23 cellular contexts compared by ENCODE assay signal in genomic region chr15:100901296-100901695, GRCh38. TPM values are rescaled to one million over a fixed set of nuclear protein-coding genes. Genes with fewer than 3 reads are reported as not detected.
DNase-seq lines count a peak whose midpoint lies in the region; FAIRE-seq and TF ChIP-seq lines count a peak whose summit lies in the region.
"Had no signal": no experiment of that assay in that cellular context is flagged by ENCODE, and none has a peak within 500 bp of the region (broad histone marks: within the 10 kb centered on the region; RNA-seq: fewer than 3 reads in every experiment).

No MANE protein-coding gene starts in this region.

- no peak overlapping the region for H3K4me3 ChIP-seq in breast epithelium
- no peak overlapping the region for H3K4me3 ChIP-seq in esophagus squamous epithelium
- H3K4me3 ChIP-seq in osteoblast (ENCODE audit: insufficient read depth, low read length), result no peak overlapping the region
- no peak overlapping the region for H3K4me3 ChIP-seq in uterus
- no peak overlapping the region for H3K4me3 ChIP-seq in dorsolateral prefrontal cortex
- H3K4me3 ChIP-seq: lung had no signal

- H3K4me1 Mint-ChIP-seq in MCF 10A (ENCODE audit: insufficient read depth, unreplicated experiment), result no peaks in the 10 kb centered on the region
- H3K4me1 Mint-ChIP-seq: activated CD4-positive, alpha-beta T cell treated with anti-CD3 and anti-CD28 coated beads, Interleukin-2, amount 10 ng/mL, durations not matched to agents 24 days and 14 days; activated naive CD8-positive, alpha-beta T cell treated with anti-CD3 and anti-CD28 coated beads for 36 hours; activated T-helper 17 cell treated with anti-CD3 and anti-CD28 coated beads, Interleukin-2, amount 50 U/mL, for 72 hours; naive thymus-derived CD4-positive, alpha-beta T cell had no signal

- no peaks in the 10 kb centered on the region for H3K9me3 Mint-ChIP-seq in MCF 10A (ENCODE audit: unreplicated experiment)
- H3K9me3 Mint-ChIP-seq: activated CD4-positive, alpha-beta T cell treated with anti-CD3 and anti-CD28 coated beads, Interleukin-2, amount 10 ng/mL, durations not matched to agents 24 days and 14 days; activated naive CD8-positive, alpha-beta T cell treated with anti-CD3 and anti-CD28 coated beads for 36 hours; activated T-helper 17 cell treated with anti-CD3 and anti-CD28 coated beads, Interleukin-2, amount 50 U/mL, for 72 hours; stimulated activated naive CD8-positive, alpha-beta T cell treated with anti-CD3 and anti-CD28 coated beads, Interleukin-15, Interleukin-2, amounts not matched to agents 100 ng/mL and 50 ng/mL, for 24 hours; T-cell had no signal

- H3K79me2 ChIP-seq in osteoblast (ENCODE audit: insufficient read depth, low read length), result no peaks in the 10 kb centered on the region

- H3K27ac ChIP-seq in breast epithelium, result peak overlapping the region; percentile 95 to 96
- peak overlapping the region in 3 of 4 donors; percentile 88 to 94 (median 91) for H3K27ac ChIP-seq in esophagus squamous epithelium
- peak overlapping the region; percentile 86 for H3K27ac ChIP-seq in osteoblast (ENCODE audit: low read depth, low read length)
- H3K27ac ChIP-seq in uterus, result peak overlapping the region; percentile 83 to 86
- peak overlapping the region in 1 of 59 donors; percentile 25 for H3K27ac ChIP-seq in dorsolateral prefrontal cortex

- no peak for FAIRE-seq in GM19239 (lab: Jason Lieb, UNC)
- FAIRE-seq: endometrium, small intestine had no signal

- CTCF ChIA-PET in MCF 10A (lab: Yijun Ruan, JAX), result interaction anchor here (1.0 to 1.2 kb wide), 3 partner anchors 16 to 115 kb away, joined by 3 read pairs; no protein-coding TSS in a partner anchor

- H3K4me1 ChIP-seq in breast epithelium (peaks cover 10 to 19% of the 10 kb centered on the region in 2 donors), esophagus squamous epithelium (peaks cover 15 to 48% (median 25%) of the 10 kb centered on the region in 3 donors), osteoblast (ENCODE audit: insufficient read depth, low read length) (peaks cover 27% of the 10 kb centered on the region), uterus (peaks cover 7 to 11% of the 10 kb centered on the region in 2 donors)

- no peak overlapping the region for H3K27ac Mint-ChIP-seq in MCF 10A (ENCODE audit: low read depth, unreplicated experiment)
- H3K27ac Mint-ChIP-seq: activated CD4-positive, alpha-beta T cell treated with anti-CD3 and anti-CD28 coated beads, Interleukin-2, amount 10 ng/mL, durations not matched to agents 24 days and 14 days; activated naive CD8-positive, alpha-beta T cell treated with anti-CD3 and anti-CD28 coated beads for 36 hours; activated T-helper 17 cell treated with anti-CD3 and anti-CD28 coated beads, Interleukin-2, amount 50 U/mL, for 72 hours; B cell; stimulated activated naive CD8-positive, alpha-beta T cell treated with anti-CD3 and anti-CD28 coated beads, Interleukin-15, Interleukin-2, amounts not matched to agents 100 ng/mL and 50 ng/mL, for 24 hours; T-cell had no signal

- no TSS peak for BruUV-seq in MCF 10A (replicated peaks; lab: Mats Ljungman, UMichigan)

- no peaks in the 10 kb centered on the region for H3K9me3 ChIP-seq in breast epithelium
- H3K9me3 ChIP-seq in esophagus squamous epithelium, result no peaks in the 10 kb centered on the region
- H3K9me3 ChIP-seq in osteoblast (ENCODE audit: low read depth, low read length), result no peaks in the 10 kb centered on the region
- H3K9me3 ChIP-seq in uterus, result no peaks in the 10 kb centered on the region

- H3K27me3 Mint-ChIP-seq in MCF 10A (ENCODE audit: insufficient read depth, unreplicated experiment), result no peaks in the 10 kb centered on the region

- H3K36me3 ChIP-seq in breast epithelium (no peaks in the 10 kb centered on the region), esophagus squamous epithelium (peaks cover 0 to 8% (median 0%) of the 10 kb centered on the region in 3 donors), osteoblast (ENCODE audit: insufficient read depth, low read length) (no peaks in the 10 kb centered on the region), uterus (no peaks in the 10 kb centered on the region)

- TF ChIP-seq CTCF in breast epithelium (IDR thresholded peaks at IDR 0.05) (no peak), MCF 10A (IDR thresholded peaks at IDR 0.05; ENCODE audit: unreplicated experiment) (no peak), esophagus squamous epithelium (IDR thresholded peaks at IDR 0.05) (no peak), osteoblast (IDR thresholded peaks at IDR 0.05; ENCODE audit: extremely low read depth, low read depth, low read length) (no peak), uterus (IDR thresholded peaks at IDR 0.05) (no peak), dorsolateral prefrontal cortex (IDR thresholded peaks at IDR 0.05 in 54 of 56, conservative IDR thresholded peaks at IDR 0.05 in 2 of 56; ENCODE audit: low read depth in 1 of 56, partially characterized antibody in 56 of 56) (no peak)

- H4K20me1 ChIP-seq in osteoblast (ENCODE audit: insufficient read depth, low read length), result no peaks in the 10 kb centered on the region

- no peak overlapping the region for H2AFZ ChIP-seq in osteoblast (ENCODE audit: low read length)

- intact Hi-C loops in breast epithelium (cut with DNase I; ENCODE audit: low total_unique reads), result no loop called here
- intact Hi-C loops in MCF 10A (cut with micrococcal nuclease), result no loop called here
- intact Hi-C loops in esophagus squamous epithelium (cut with DNase I), result no loop called here
- intact Hi-C loops in uterus (cut with DNase I; ENCODE audit: low total_unique reads), result no loop called here
- intact Hi-C loops in dorsolateral prefrontal cortex (cut with DNase I), result no loop called here

- H3K36me3 Mint-ChIP-seq in MCF 10A (ENCODE audit: insufficient read depth, unreplicated experiment), result no peaks in the 10 kb centered on the region
- H3K36me3 Mint-ChIP-seq: activated naive CD8-positive, alpha-beta T cell treated with anti-CD3 and anti-CD28 coated beads for 36 hours; naive thymus-derived CD4-positive, alpha-beta T cell; T-cell had no signal

- no peaks in the 10 kb centered on the region for H3K27me3 ChIP-seq in breast epithelium
- H3K27me3 ChIP-seq in esophagus squamous epithelium, result no peaks in the 10 kb centered on the region
- H3K27me3 ChIP-seq in osteoblast (ENCODE audit: insufficient read depth, low read length), result no peaks in the 10 kb centered on the region
- H3K27me3 ChIP-seq in uterus, result no peaks in the 10 kb centered on the region
- no peaks in the 10 kb centered on the region for H3K27me3 ChIP-seq in dorsolateral prefrontal cortex

- DNase-seq in breast epithelium (ENCODE audit: low spot score in 2 of 2), result no peak
- DNase-seq in MCF 10A (ENCODE audit: unreplicated experiment), result no peak
- no peak for DNase-seq in esophagus squamous epithelium (lab: John Stamatoyannopoulos, UW)
- DNase-seq in osteoblast (ENCODE audit: insufficient read length, low spot score, missing footprints), result peak; percentile 37
- DNase-seq in uterus, result no peak
- no peak for DNase-seq in dorsolateral prefrontal cortex
- DNase-seq in GM19239 (ENCODE audit: insufficient read length, low spot score), result no peak
- no peak for DNase-seq in NCI-H748 treated with DMSO at 0.1 percent for 48 hours (lab: John Stamatoyannopoulos, UW)
- DNase-seq: activated CD4-positive, alpha-beta T cell treated with anti-CD3 and anti-CD28 coated beads, Interleukin-2, amount 10 ng/mL, durations not matched to agents 24 days and 14 days; activated naive CD8-positive, alpha-beta T cell treated with anti-CD3 and anti-CD28 coated beads for 36 hours; hippocampal formation; naive thymus-derived CD4-positive, alpha-beta T cell; NCI-H524 treated with DMSO at 0.1 percent for 48 hours; posterior cingulate gyrus; small intestine; stimulated activated CD4-positive, alpha-beta T cell treated with anti-CD3 and anti-CD28 coated beads, Interleukin-4, amount 100 ng/mL, for 1 hour; T-cell; trophoblast cell had no signal

- 56 to 59% methylated on average over 3 of the region's 3 CpGs for WGBS in esophagus squamous epithelium, 2 donors

- POLR2A ChIA-PET in MCF 10A (lab: Yijun Ruan, JAX), result no interaction called here

- no peak for TF ChIP-seq POLR2A in breast epithelium (IDR thresholded peaks at IDR 0.05)
- TF ChIP-seq POLR2A in esophagus squamous epithelium (IDR thresholded peaks at IDR 0.05), result no peak
- no peak for TF ChIP-seq POLR2A in uterus (IDR thresholded peaks at IDR 0.05)

- H3K4me3 Mint-ChIP-seq in MCF 10A (ENCODE audit: unreplicated experiment), result no peak overlapping the region
- H3K4me3 Mint-ChIP-seq: activated CD4-positive, alpha-beta T cell treated with anti-CD3 and anti-CD28 coated beads, Interleukin-2, amount 10 ng/mL, durations not matched to agents 24 days and 14 days; activated naive CD8-positive, alpha-beta T cell treated with anti-CD3 and anti-CD28 coated beads for 36 hours; activated T-helper 17 cell treated with anti-CD3 and anti-CD28 coated beads, Interleukin-2, amount 50 U/mL, for 72 hours; B cell; naive thymus-derived CD4-positive, alpha-beta T cell; stimulated activated naive CD8-positive, alpha-beta T cell treated with anti-CD3 and anti-CD28 coated beads, Interleukin-15, Interleukin-2, amounts not matched to agents 100 ng/mL and 50 ng/mL, for 24 hours; T-cell had no signal

- H3K4me2 ChIP-seq in osteoblast (ENCODE audit: insufficient read depth, low read length), result peak overlapping the region; percentile 76

RNA-seq across cellular contexts. Expression of gene LRRK1, which starts 17.9 kb away (rescaled TPM):
- 10 to 100 TPM; 10.1 to 18.7 (median 14.4) TPM for total RNA-seq in breast epithelium
- 15.4 and 18.0 TPM in 2 replicates for total RNA-seq in MCF 10A (2022)
- total RNA-seq in esophagus squamous epithelium, result 10 to 100 TPM in 2 of 4 donors, 1 to 10 TPM in 2; 5.7 to 12.0 (median 10.0) TPM
- total RNA-seq in osteoblast, result 14.1 and 15.2 TPM in 2 replicates
- total RNA-seq in uterus, result 10 to 100 TPM in 2 of 4 donors, 1 to 10 TPM in 2; 2.6 to 36.6 (median 13.1) TPM
- 10 to 100 TPM; 18.9 to 73.5 (median 38.2) TPM for total RNA-seq in dorsolateral prefrontal cortex

RNA-seq across cellular contexts. Expression of gene ALDH1A3, which starts 21.7 kb away (rescaled TPM):
- total RNA-seq in breast epithelium (100 to 1,000 TPM in 1 of 3 donors, 10 to 100 TPM in 2; 24.2 to 207 (median 44.9) TPM), MCF 10A (2022) (3.4 and 4.3 TPM in 2 replicates), esophagus squamous epithelium (10 to 100 TPM; 31.9 to 63.0 (median 38.1) TPM), osteoblast (54.6 and 61.6 TPM in 2 replicates), uterus (10 to 100 TPM; 15.6 to 55.2 (median 26.4) TPM), dorsolateral prefrontal cortex (10 to 100 TPM in 61 of 120 experiments, 1 to 10 TPM in 59; 2.6 to 21.6 (median 10.1) TPM)
- total RNA-seq: activated CD4-positive, alpha-beta T cell treated with anti-CD3 and anti-CD28 coated beads, Interleukin-2, amount 10 ng/mL, durations not matched to agents 24 days and 14 days; activated naive CD8-positive, alpha-beta T cell treated with anti-CD3 and anti-CD28 coated beads for 36 hours; activated T-helper 17 cell treated with anti-CD3 and anti-CD28 coated beads, Interleukin-2, amount 50 U/mL, for 72 hours; B cell; naive thymus-derived CD4-positive, alpha-beta T cell had no signal
